1 cellular context compared by ENCODE assay signal in the genomic region with DNA sequence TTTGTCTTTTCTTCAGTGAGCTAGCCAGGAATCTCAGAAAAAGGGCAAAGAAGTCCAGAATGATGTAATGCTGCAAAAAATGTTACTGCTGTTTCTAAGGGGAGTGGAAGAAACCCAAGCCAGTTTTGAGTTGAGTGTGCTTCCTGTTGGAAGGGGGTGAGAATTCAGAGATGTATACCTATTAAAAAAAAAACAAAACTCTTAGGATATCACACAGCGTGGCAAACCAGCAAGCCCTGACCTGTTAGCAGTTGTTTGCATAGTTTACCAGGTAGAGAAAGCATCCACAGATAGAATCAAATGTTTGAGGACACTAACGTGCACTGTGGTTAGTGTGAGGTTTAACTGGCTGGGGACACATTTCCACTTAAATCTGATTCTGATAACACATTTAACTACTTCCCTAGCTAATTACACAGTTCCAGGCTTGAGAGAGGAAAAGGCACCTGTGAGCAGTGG.
A peak's percentile ranks its signal among the peaks of the same experiment; 100 is the strongest.
TF ChIP-seq lines count a peak whose summit lies in the region.

No MANE protein-coding gene starts in this region.

TF ChIP-seq in GM12878, 131 proteins besides CTCF, POLR2A, EP300 and RAD21 (continued from another document):
- no peak for TF ChIP-seq IRF3 (IDR thresholded peaks at IDR 0.05)
- peak; percentile 15 for TF ChIP-seq BCL3 (IDR thresholded peaks at IDR 0.05; ENCODE audit: borderline replicate concordance, insufficient read depth, low read depth, low read length, poor library complexity, severe bottlenecking)
- 0 out of 2 replicates have a peak, but pooled peaks have one; percentile 14 for TF ChIP-seq STAT3 (IDR thresholded peaks at IDR 0.05; ENCODE audit: low read depth, low read length)
- TF ChIP-seq FOXM1 (IDR thresholded peaks at IDR 0.05; ENCODE audit: low read depth, low read length) = peak; percentile 85; the same call in 1 of the 2 replicates
- TF ChIP-seq NR2C2 (IDR thresholded peaks at IDR 0.05; ENCODE audit: borderline replicate concordance, control insufficient read depth, insufficient read length, low read depth) = no peak
- no peak for TF ChIP-seq BACH1 (IDR thresholded peaks at IDR 0.05; ENCODE audit: borderline replicate concordance)
- TF ChIP-seq JUNB (IDR thresholded peaks at IDR 0.05) = peak; percentile 88
- no peak for TF ChIP-seq FOXK2 (IDR thresholded peaks at IDR 0.05)
- peak; percentile 83; the same call in 1 of the 2 replicates for TF ChIP-seq MTA3 (IDR thresholded peaks at IDR 0.05; ENCODE audit: borderline replicate concordance, low read length)
- 0 out of 2 replicates have a peak, but pooled peaks have one; percentile 23 for TF ChIP-seq CHD2 (IDR thresholded peaks at IDR 0.05; ENCODE audit: borderline replicate concordance, low read depth, low read length)
- TF ChIP-seq RUNX3 (IDR thresholded peaks at IDR 0.05; ENCODE audit: low read length) = peak; percentile 73
- TF ChIP-seq POU2F2 (IDR thresholded peaks at IDR 0.05; ENCODE audit: borderline replicate concordance, low read depth, low read length) = peak; percentile 45; the same call in 1 of the 3 replicates
- peak; percentile 74; the same call in 1 of the 2 replicates for TF ChIP-seq ZNF384 (IDR thresholded peaks at IDR 0.05; ENCODE audit: borderline replicate concordance, low read depth, low read length)
- TF ChIP-seq CREM (IDR thresholded peaks at IDR 0.05; ENCODE audit: low read depth) = peak; percentile 56; the same call in 1 of the 2 replicates
- 0 out of 2 replicates have a peak, but pooled peaks have one; percentile 53 for TF ChIP-seq DPF2 (IDR thresholded peaks at IDR 0.05)
- TF ChIP-seq, protein P1, sequence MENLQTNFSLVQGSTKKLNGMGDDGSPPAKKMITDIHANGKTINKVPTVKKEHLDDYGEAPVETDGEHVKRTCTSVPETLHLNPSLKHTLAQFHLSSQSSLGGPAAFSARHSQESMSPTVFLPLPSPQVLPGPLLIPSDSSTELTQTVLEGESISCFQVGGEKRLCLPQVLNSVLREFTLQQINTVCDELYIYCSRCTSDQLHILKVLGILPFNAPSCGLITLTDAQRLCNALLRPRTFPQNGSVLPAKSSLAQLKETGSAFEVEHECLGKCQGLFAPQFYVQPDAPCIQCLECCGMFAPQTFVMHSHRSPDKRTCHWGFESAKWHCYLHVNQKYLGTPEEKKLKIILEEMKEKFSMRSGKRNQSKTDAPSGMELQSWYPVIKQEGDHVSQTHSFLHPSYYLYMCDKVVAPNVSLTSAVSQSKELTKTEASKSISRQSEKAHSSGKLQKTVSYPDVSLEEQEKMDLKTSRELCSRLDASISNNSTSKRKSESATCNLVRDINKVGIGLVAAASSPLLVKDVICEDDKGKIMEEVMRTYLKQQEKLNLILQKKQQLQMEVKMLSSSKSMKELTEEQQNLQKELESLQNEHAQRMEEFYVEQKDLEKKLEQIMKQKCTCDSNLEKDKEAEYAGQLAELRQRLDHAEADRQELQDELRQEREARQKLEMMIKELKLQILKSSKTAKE (IDR thresholded peaks at IDR 0.05; ENCODE audit: low read depth, poor library complexity, severe bottlenecking) = peak; percentile 70
- TF ChIP-seq EGR1 (IDR thresholded peaks at IDR 0.05; ENCODE audit: borderline replicate concordance in 1 of 2, low read depth in 2 of 2, low read length in 2 of 2) = 0 out of 3 replicates have a peak, but pooled peaks of 1 of the 2 experiments have one; percentile 20
- TF ChIP-seq SIX5 (IDR thresholded peaks at IDR 0.05; ENCODE audit: low read depth, low read length, severe bottlenecking) = no peak
- 0 out of 2 replicates have a peak, but pooled peaks have one; percentile 7 for TF ChIP-seq TCF12 (IDR thresholded peaks at IDR 0.05; ENCODE audit: low read depth, low read length)
- no peak for TF ChIP-seq LARP7 (IDR thresholded peaks at IDR 0.05)
- TF ChIP-seq NR2C1 (IDR thresholded peaks at IDR 0.05) = no peak
- TF ChIP-seq SMARCA5 (IDR thresholded peaks at IDR 0.05) = peak; percentile 51; the same call in 1 of the 2 replicates
- TF ChIP-seq NFIC (IDR thresholded peaks at IDR 0.05; ENCODE audit: low read depth, low read length) = peak; percentile 94
- peak; percentile 42; the same call in 1 of the 2 replicates for TF ChIP-seq BMI1 (IDR thresholded peaks at IDR 0.05; ENCODE audit: borderline replicate concordance)
- peak; percentile 42; the same call in 1 of the 2 replicates for TF ChIP-seq CBX5 (IDR thresholded peaks at IDR 0.05; ENCODE audit: low read depth)
- 0 out of 2 replicates have a peak, but pooled peaks have one; percentile 10 for TF ChIP-seq TBL1XR1 (IDR thresholded peaks at IDR 0.05; ENCODE audit: low read depth, low read length)
- TF ChIP-seq BCLAF1 (IDR thresholded peaks at IDR 0.05) = no peak
- TF ChIP-seq SIN3A (IDR thresholded peaks at IDR 0.05; ENCODE audit: low read depth, low read length) = no peak
- no peak for TF ChIP-seq YBX1 (IDR thresholded peaks at IDR 0.05)
- peak; percentile 35; the same call in 1 of the 2 replicates for TF ChIP-seq CBFB (IDR thresholded peaks at IDR 0.05; ENCODE audit: low read depth)
- TF ChIP-seq E4F1 (IDR thresholded peaks at IDR 0.05; ENCODE audit: borderline replicate concordance, partially characterized antibody) = no peak
- 0 out of 4 replicates have a peak, but pooled peaks of 1 of the 2 experiments have one; percentile 13 for TF ChIP-seq CEBPB (IDR thresholded peaks at IDR 0.05; ENCODE audit: borderline replicate concordance in 1 of 2, low read depth in 2 of 2, low read length in 2 of 2)
- peak; percentile 65 for TF ChIP-seq EED (IDR thresholded peaks at IDR 0.05; ENCODE audit: low read depth)
- no peak for TF ChIP-seq NKRF (conservative IDR thresholded peaks at IDR 0.05)
- TF ChIP-seq, protein P2, sequence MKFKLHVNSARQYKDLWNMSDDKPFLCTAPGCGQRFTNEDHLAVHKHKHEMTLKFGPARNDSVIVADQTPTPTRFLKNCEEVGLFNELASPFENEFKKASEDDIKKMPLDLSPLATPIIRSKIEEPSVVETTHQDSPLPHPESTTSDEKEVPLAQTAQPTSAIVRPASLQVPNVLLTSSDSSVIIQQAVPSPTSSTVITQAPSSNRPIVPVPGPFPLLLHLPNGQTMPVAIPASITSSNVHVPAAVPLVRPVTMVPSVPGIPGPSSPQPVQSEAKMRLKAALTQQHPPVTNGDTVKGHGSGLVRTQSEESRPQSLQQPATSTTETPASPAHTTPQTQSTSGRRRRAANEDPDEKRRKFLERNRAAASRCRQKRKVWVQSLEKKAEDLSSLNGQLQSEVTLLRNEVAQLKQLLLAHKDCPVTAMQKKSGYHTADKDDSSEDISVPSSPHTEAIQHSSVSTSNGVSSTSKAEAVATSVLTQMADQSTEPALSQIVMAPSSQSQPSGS (IDR thresholded peaks at IDR 0.05; ENCODE audit: low read length) = peak; percentile 97
- TF ChIP-seq MEF2B (IDR thresholded peaks at IDR 0.05; ENCODE audit: partially characterized antibody, poor library complexity, severe bottlenecking) = peak; percentile 21
- TF ChIP-seq NR2F1 (conservative IDR thresholded peaks at IDR 0.05) = no peak
- TF ChIP-seq ZBED1 (IDR thresholded peaks at IDR 0.05; ENCODE audit: borderline replicate concordance) = peak; percentile 72; the same call in 1 of the 2 replicates
- peak; percentile 63; the same call in 1 of the 2 replicates for TF ChIP-seq PML (IDR thresholded peaks at IDR 0.05; ENCODE audit: low read length)
- TF ChIP-seq BCL11A (IDR thresholded peaks at IDR 0.05; ENCODE audit: low read depth, low read length) = 0 out of 2 replicates have a peak, but pooled peaks have one; percentile 27
- no peak for TF ChIP-seq SREBF1 (IDR thresholded peaks at IDR 0.05; ENCODE audit: low read length)
- TF ChIP-seq SMAD5 (IDR thresholded peaks at IDR 0.05; ENCODE audit: low read depth) = no peak
- peak; percentile 78 for TF ChIP-seq MTA2 (IDR thresholded peaks at IDR 0.05; ENCODE audit: low read depth)
- peak; percentile 53 to 77; a peak in 3 of 4 replicates for TF ChIP-seq IKZF2 (IDR thresholded peaks at IDR 0.05)
- TF ChIP-seq IRF4 (IDR thresholded peaks at IDR 0.05; ENCODE audit: low read depth, low read length) = peak; percentile 51; the same call in 1 of the 2 replicates
- TF ChIP-seq MEF2A (IDR thresholded peaks at IDR 0.05; ENCODE audit: insufficient read depth, low read depth, low read length) = peak; percentile 73
- TF ChIP-seq GABPA (IDR thresholded peaks at IDR 0.05; ENCODE audit: low read depth) = 0 out of 2 replicates have a peak, but pooled peaks have one; percentile 23
- TF ChIP-seq NBN (IDR thresholded peaks at IDR 0.05) = no peak
- TF ChIP-seq IKZF1 (conservative IDR thresholded peaks at IDR 0.05) = peak; percentile 74
- TF ChIP-seq ATF7 (IDR thresholded peaks at IDR 0.05; ENCODE audit: low read depth) = peak; percentile 94
- peak in 1 of 2 experiments; percentile 81; a peak in 2 of 4 replicates for TF ChIP-seq ETV6 (conservative IDR thresholded peaks at IDR 0.05 in 1 of 2, IDR thresholded peaks at IDR 0.05 in 1 of 2; ENCODE audit: borderline replicate concordance in 1 of 2, low read depth in 1 of 2)
